In genomic region chr5:44835693-44836092, GRCh38 we compare ENCODE assay signal across 30 cellular contexts.
"Had no signal": no experiment of that assay in that cellular context is flagged by ENCODE, and none has a peak within 500 bp of the region (broad histone marks: within the 10 kb centered on the region; RNA-seq: fewer than 3 reads in every experiment).

No MANE protein-coding gene starts in this region.

- H3K9me3 ChIP-seq: MG63 had no signal

- FAIRE-seq: bronchial epithelial cell had no signal

- ATAC-seq: activated naive CD8-positive, alpha-beta T cell treated with anti-CD3 and anti-CD28 coated beads, Interleukin-2, amount 50 U/mL, for 24 hours; activated T-cell treated with anti-CD3 and anti-CD28 coated beads, Interleukin-2, amount 50 U/mL, for 4 hours had no signal

- H3K27ac ChIP-seq: VCaP had no signal

- H3K4me3 ChIP-seq: MG63 had no signal

- H3K36me3 ChIP-seq: MG63 had no signal

- DNase-seq: activated B cell treated with CpG ODN at 0.5 μM for 24 hours; activated CD4-positive, alpha-beta memory T cell treated with anti-CD3 and anti-CD28 coated beads for 36 hours; activated CD4-positive, alpha-beta T cell treated with anti-CD3 and anti-CD28 coated beads for 4 hours; activated CD4-positive, alpha-beta T cell treated with anti-CD3 and anti-CD28 coated beads, Interleukin-2, amount 50 U/mL, for 1 hour; activated CD4-positive, CD25-positive, alpha-beta regulatory T cell treated with anti-CD3 and anti-CD28 coated beads, Interleukin-2, amount 50 U/mL, for 72 hours; activated CD8-positive, alpha-beta memory T cell treated with anti-CD3 and anti-CD28 coated beads, Interleukin-2, amount 50 U/mL, for 4 hours; activated effector memory CD4-positive, alpha-beta T cell treated with Interleukin-2 at 50 U/mL for 16 hours; activated naive CD4-positive, alpha-beta T cell treated with anti-CD3 and anti-CD28 coated beads, Interleukin-2, amount 10 ng/mL, durations not matched to agents 7 days and 5 days; activated naive CD8-positive, alpha-beta T cell treated with anti-CD3 and anti-CD28 coated beads, Interleukin-2, amount 50 U/mL, for 24 hours; activated T-cell treated with anti-CD3 and anti-CD28 coated beads for 4 hours; activated T-cell treated with anti-CD3 and anti-CD28 coated beads, Interleukin-2, amount 50 U/mL, for 4 hours; anterior cingulate cortex; caudate nucleus; MG63; NCI-H1048; NCI-H1105 treated with DMSO at 0.1 percent for 48 hours; NCI-H1436; NCI-H1694; NCI-H2029; NCI-H345; NCI-H524 treated with DMSO at 0.1 percent for 48 hours; NCI-H748 treated with DMSO at 0.1 percent for 48 hours; OCI-M1; Right ventricle myocardium superior; SW 1271; T-helper 1 cell; T-helper 2 cell; T-helper 9 cell had no signal

- H3K27me3 ChIP-seq: MG63 had no signal
